1 cellular context compared by ENCODE assay signal in the genomic region with DNA sequence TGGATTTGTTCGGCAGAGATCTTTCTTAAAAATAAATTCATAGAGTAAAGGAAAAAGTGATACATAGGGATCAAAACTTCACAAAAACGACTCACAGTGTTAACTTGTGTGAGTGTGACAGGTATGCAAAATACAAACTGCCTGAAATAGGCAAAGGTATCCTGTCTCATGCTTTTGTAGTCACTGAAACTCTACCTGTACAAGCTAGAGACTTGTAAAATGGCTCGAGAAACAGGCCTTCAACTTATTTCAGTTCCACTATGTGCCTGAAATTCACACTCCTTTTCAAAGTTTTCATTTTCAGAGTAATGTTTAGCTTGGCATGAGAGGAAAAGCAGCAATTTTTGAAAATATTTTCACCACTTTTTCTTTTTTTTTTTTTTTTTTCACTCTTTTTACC.
TF ChIP-seq lines count a peak whose summit lies in the region.

No MANE protein-coding gene starts in this region.

TF ChIP-seq in GM23338, 12 proteins besides CTCF, POLR2A, EP300 and RAD21 (continued from another document):
- no peak for TF ChIP-seq ZNF462 (CRISPR knock-in tag; IDR thresholded peaks at IDR 0.05)
- TF ChIP-seq NANOG (IDR thresholded peaks at IDR 0.05; ENCODE audit: borderline replicate concordance): no peak
- TF ChIP-seq STAT1 (IDR thresholded peaks at IDR 0.05; ENCODE audit: unreplicated experiment): no peak
- TF ChIP-seq CREB1 (CRISPR knock-in tag; IDR thresholded peaks at IDR 0.05; ENCODE audit: low read depth): no peak
TF ChIP-seq in GM23338: peak in this region for 0.
